19 cellular contexts compared by ENCODE assay signal in the genomic region with DNA sequence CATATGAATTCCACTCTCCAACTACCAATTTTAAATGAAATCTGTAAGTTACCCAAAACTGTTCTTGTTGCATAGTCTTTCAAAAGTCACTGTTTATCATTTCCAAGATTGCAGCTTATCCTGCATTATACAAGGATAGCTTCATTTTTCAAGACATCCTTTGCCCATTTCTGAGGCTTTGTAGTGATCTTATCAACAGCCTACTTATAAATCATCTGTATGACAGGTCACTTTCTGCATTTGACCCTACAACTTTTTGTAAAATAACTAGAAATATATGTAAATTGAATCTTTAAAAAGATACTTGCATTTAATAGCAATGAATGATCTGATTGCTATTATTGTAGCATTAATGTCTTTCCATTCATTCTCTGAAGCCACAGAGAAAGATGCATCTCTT.
DNase-seq lines count a peak whose midpoint lies in the region; ATAC-seq, FAIRE-seq and TF ChIP-seq lines count a peak whose summit lies in the region.
"Had no signal": no experiment of that assay in that cellular context is flagged by ENCODE, and none has a peak within 500 bp of the region (broad histone marks: within the 10 kb centered on the region; RNA-seq: fewer than 3 reads in every experiment).

No MANE protein-coding gene starts in this region.

- no peak for TF ChIP-seq RAD21 in A549 (conservative IDR thresholded peaks at IDR 0.05 in 1 of 2, IDR thresholded peaks at IDR 0.05 in 1 of 2)

- H3K4me2 ChIP-seq in A549, result no peak overlapping the region

- POLR2A ChIA-PET in A549 (lab: Yijun Ruan, JAX), result no interaction called here
- POLR2A ChIA-PET in HEK293T (lab: Yijun Ruan, JAX), result no interaction called here

- 0 out of 3 replicates have a peak, but pooled peaks cover 9% of the 10 kb centered on the region for H3K4me1 ChIP-seq in A549
- H3K4me1 ChIP-seq in body of pancreas, result peaks cover 5% of the 10 kb centered on the region

- FAIRE-seq in A549 (lab: Jason Lieb, UNC) (peak; percentile 61), colon (lab: Jason Lieb, UNC) (peak; percentile 61)

- peaks cover 0 to 4% of the 10 kb centered on the region in 2 donors for H3K36me3 ChIP-seq in body of pancreas (replicated peaks in 1 of 2; ENCODE audit: insufficient read depth in 1 of 2, low read depth in 2 of 2)
- H3K36me3 ChIP-seq: BE2C had no signal

- TF ChIP-seq EP300 in A549 (IDR thresholded peaks at IDR 0.05), result no peak

- intact Hi-C loops in body of pancreas (cut with DNase I), result no loop called here

- CTCF ChIA-PET in A549 (lab: Yijun Ruan, JAX), result no interaction called here
- CTCF ChIA-PET in HEK293T (lab: Yijun Ruan, JAX), result no interaction called here

- DNase-seq in A549 (ENCODE audit: low read depth in 1 of 2, low spot score in 1 of 2), result no peak
- DNase-seq in HEK293T (ENCODE audit: extremely low spot score), result no peak
- DNase-seq in occipital lobe (lab: John Stamatoyannopoulos, UW), result no peak
- DNase-seq in body of pancreas, result no peak
- no peak for DNase-seq in NCI-H510A treated with DMSO at 0.1 percent for 48 hours (lab: John Stamatoyannopoulos, UW)
- DNase-seq in NCI-H1417 treated with DMSO at 0.1 percent for 48 hours (lab: John Stamatoyannopoulos, UW), result no peak
- DNase-seq: 8988T; ACHN; BE2C; C1 segment of cervical spinal cord; CD4-positive, CD25-positive, alpha-beta regulatory T cell; CD8-positive, alpha-beta memory T cell; COR-L47; DMS79; GDM1; GOT3; H7 had no signal

- no peak overlapping the region for H3K4me3 ChIP-seq in A549
- no peak overlapping the region for H3K4me3 ChIP-seq in body of pancreas

- TF ChIP-seq CTCF in A549 (IDR thresholded peaks at IDR 0.05) (no peak), body of pancreas (IDR thresholded peaks at IDR 0.05) (no peak)

- TF ChIP-seq POLR2A in A549 (IDR thresholded peaks at IDR 0.05; ENCODE audit: low read length) (no peak), body of pancreas (IDR thresholded peaks at IDR 0.05) (no peak)

- H3K27ac ChIP-seq in A549, result no peak overlapping the region
- no peak overlapping the region for H3K27ac ChIP-seq in body of pancreas
- H3K27ac ChIP-seq: HL-60 had no signal

- no peak for ATAC-seq in A549
- ATAC-seq in body of pancreas, result no peak

- no peaks in the 10 kb centered on the region for H3K27me3 ChIP-seq in body of pancreas
- H3K27me3 ChIP-seq: BE2C had no signal

- H3K9me3 ChIP-seq in A549 (no peaks in the 10 kb centered on the region), body of pancreas (no peaks in the 10 kb centered on the region)
- H3K9me3 ChIP-seq: BE2C had no signal

TF ChIP-seq in A549, 52 proteins besides CTCF, POLR2A, EP300 and RAD21:
- TF ChIP-seq ZFP36 (IDR thresholded peaks at IDR 0.05; ENCODE audit: borderline replicate concordance, partially characterized antibody) (no peak), KDM1A (IDR thresholded peaks at IDR 0.05; ENCODE audit: low read depth) (no peak)

TF ChIP-seq in HEK293T, 16 proteins besides CTCF, POLR2A, EP300 and RAD21:
- TF ChIP-seq, protein P1, sequence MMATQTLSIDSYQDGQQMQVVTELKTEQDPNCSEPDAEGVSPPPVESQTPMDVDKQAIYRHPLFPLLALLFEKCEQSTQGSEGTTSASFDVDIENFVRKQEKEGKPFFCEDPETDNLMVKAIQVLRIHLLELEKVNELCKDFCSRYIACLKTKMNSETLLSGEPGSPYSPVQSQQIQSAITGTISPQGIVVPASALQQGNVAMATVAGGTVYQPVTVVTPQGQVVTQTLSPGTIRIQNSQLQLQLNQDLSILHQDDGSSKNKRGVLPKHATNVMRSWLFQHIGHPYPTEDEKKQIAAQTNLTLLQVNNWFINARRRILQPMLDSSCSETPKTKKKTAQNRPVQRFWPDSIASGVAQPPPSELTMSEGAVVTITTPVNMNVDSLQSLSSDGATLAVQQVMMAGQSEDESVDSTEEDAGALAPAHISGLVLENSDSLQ (IDR thresholded peaks at IDR 0.05), result peak; percentile 4; the same call in 1 of the 2 replicates
- TF ChIP-seq TARDBP (IDR thresholded peaks at IDR 0.05), result no peak
